In the genomic region with DNA sequence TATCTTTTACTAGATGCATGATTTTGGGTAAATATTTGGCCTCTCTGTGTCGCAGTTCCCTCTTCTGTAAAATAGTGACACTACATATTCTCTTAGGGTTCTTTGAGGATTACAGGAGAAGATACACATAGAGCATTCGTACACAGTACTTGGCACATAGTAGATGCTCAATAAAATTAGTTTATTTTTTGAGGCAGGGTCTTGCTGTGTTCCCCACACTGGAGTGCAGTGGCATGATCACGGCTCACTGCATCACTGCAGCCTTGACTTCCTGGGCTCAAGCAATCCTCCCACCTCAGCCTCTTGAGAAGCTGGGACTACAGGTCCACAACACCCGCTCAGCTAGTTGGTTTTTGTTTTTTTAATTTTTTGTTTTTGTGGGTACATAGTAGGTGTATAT, we compare ENCODE assay signal across 13 cellular contexts. TPM values are rescaled to one million over a fixed set of nuclear protein-coding genes. Genes with fewer than 3 reads are reported as not detected.
DNase-seq lines count a peak whose midpoint lies in the region; ATAC-seq, FAIRE-seq and TF ChIP-seq lines count a peak whose summit lies in the region.
"Had no signal": no experiment of that assay in that cellular context is flagged by ENCODE, and none has a peak within 500 bp of the region (broad histone marks: within the 10 kb centered on the region; RNA-seq: fewer than 3 reads in every experiment).

No MANE protein-coding gene starts in this region.

- peak; percentile 19 for FAIRE-seq in K562 (lab: Jason Lieb, UNC)
- FAIRE-seq: RCC 7860 had no signal

- POLR2A ChIA-PET in K562 (lab: Yijun Ruan, JAX): interaction anchor here (0.6 to 1.6 kb wide), 2 partner anchors 10 to 125 kb away, joined by 4 to 6 read pairs; no protein-coding TSS in a partner anchor

- TF ChIP-seq POLR2A in K562 (conservative IDR thresholded peaks at IDR 0.05): no peak

- H3K9ac ChIP-seq in Karpas-422 (ENCODE audit: low read length): 0 out of 2 replicates have a peak overlapping the region, but pooled peaks have one; percentile 82
- no peak overlapping the region for H3K9ac ChIP-seq in K562 (ENCODE audit: insufficient read depth in 1 of 2, low read depth in 2 of 2, low read length in 2 of 2)

- H3K4me3 ChIP-seq in Karpas-422 (ENCODE audit: low read length): peak overlapping the region; percentile 81; the same call in 1 of the 2 replicates
- no peak overlapping the region for H3K4me3 ChIP-seq in K562
- H3K4me3 ChIP-seq in osteoblast (ENCODE audit: insufficient read depth, low read length): no peak overlapping the region

- H4K20me1 ChIP-seq in Karpas-422 (ENCODE audit: insufficient read depth, low read depth, low read length) (no peaks in the 10 kb centered on the region), K562 (replicated peaks; ENCODE audit: control insufficient read depth, insufficient read depth, low read length) (no peaks in the 10 kb centered on the region), osteoblast (ENCODE audit: insufficient read depth, low read length) (no peaks in the 10 kb centered on the region)

- H3K27me3 ChIP-seq in Karpas-422 (ENCODE audit: low read length) (no peaks in the 10 kb centered on the region), K562 (ENCODE audit: control insufficient read depth in 2 of 2, insufficient read depth in 2 of 2, low read length in 2 of 2) (no peaks in the 10 kb centered on the region), osteoblast (ENCODE audit: insufficient read depth, low read length) (no peaks in the 10 kb centered on the region)
- H3K27me3 ChIP-seq: upper lobe of left lung had no signal

- H3K79me2 ChIP-seq in Karpas-422 (ENCODE audit: low read length): peaks cover 57% of the 10 kb centered on the region
- H3K79me2 ChIP-seq in K562 (ENCODE audit: control insufficient read depth, insufficient read depth, low read length): peaks cover 39% of the 10 kb centered on the region
- H3K79me2 ChIP-seq in osteoblast (ENCODE audit: insufficient read depth, low read length): peaks cover 2% of the 10 kb centered on the region

- H3K9me1 ChIP-seq in K562 (ENCODE audit: control insufficient read depth, insufficient read depth, low read length): no peaks in the 10 kb centered on the region

- H3K4me1 ChIP-seq in Karpas-422 (ENCODE audit: low read length) (peaks cover 45% of the 10 kb centered on the region), K562 (replicated peaks in 1 of 2; ENCODE audit: control insufficient read depth in 2 of 2, insufficient read depth in 2 of 2, low read length in 2 of 2) (peaks cover 0 to 8% of the 10 kb centered on the region in 2 experiments; a peak in 3 of 5 replicates), osteoblast (ENCODE audit: insufficient read depth, low read length) (peaks cover 25% of the 10 kb centered on the region)

- no peak overlapping the region for H3K27ac ChIP-seq in Karpas-422 (ENCODE audit: low read length)
- H3K27ac ChIP-seq in K562 (ENCODE audit: extremely low read depth, low read depth, low read length): no peak overlapping the region
- no peak overlapping the region for H3K27ac ChIP-seq in osteoblast (ENCODE audit: low read depth, low read length)

- in situ Hi-C loops in K562 (cut with MboI): loop anchor here (10.0 kb wide), 2 partner anchors 207 to 277 kb away; a partner anchor contains a TSS

- CTCF ChIA-PET in K562 (lab: Yijun Ruan, JAX; ENCODE audit: low intra/inter-chr PET ratio): no interaction called here

- H3K4me2 ChIP-seq in Karpas-422 (ENCODE audit: low read depth, low read length, poor library complexity, severe bottlenecking) (peak overlapping the region; percentile 72), K562 (ENCODE audit: insufficient read depth, low read length) (no peak overlapping the region), osteoblast (ENCODE audit: insufficient read depth, low read length) (peak overlapping the region; percentile 0)

- ATAC-seq in K562 (no peak), GM19395 (IDR thresholded peaks at IDR 0.05; ENCODE audit: unreplicated experiment) (no peak)

- peak; percentile 7 for DNase-seq in activated CD8-positive, alpha-beta memory T cell treated with anti-CD3 and anti-CD28 coated beads, Interleukin-2, amount 50 U/mL, for 48 hours
- DNase-seq in activated CD8-positive, alpha-beta memory T cell treated with anti-CD3 and anti-CD28 coated beads, Interleukin-2, amount 50 U/mL, for 4 hours: no peak
- DNase-seq in Karpas-422 (no peak), K562 (ENCODE audit: extremely low read depth in 1 of 4, low spot score in 3 of 4) (no peak), osteoblast (ENCODE audit: insufficient read length, low spot score, missing footprints) (no peak), RPMI8226 (no peak), Ammon's horn (ENCODE audit: low spot score) (no peak)
- DNase-seq: cortex of kidney, islet precursor cell, NCI-H2227 treated with DMSO at 0.1 percent for 48 hours, upper lobe of left lung had no signal

- BruUV-seq in K562 (replicated peaks; lab: Mats Ljungman, UMichigan): TSS peak; percentile 49

- TF ChIP-seq CTCF in K562 (IDR thresholded peaks at IDR 0.05 in 2 of 3, conservative IDR thresholded peaks at IDR 0.05 in 1 of 3; ENCODE audit: insufficient read depth in 2 of 3, low read depth in 1 of 3, low read length in 3 of 3): no peak
- TF ChIP-seq CTCF in osteoblast (IDR thresholded peaks at IDR 0.05; ENCODE audit: extremely low read depth, low read depth, low read length): no peak

- TF ChIP-seq EP300 in K562 (IDR thresholded peaks at IDR 0.05; ENCODE audit: low read length): no peak

- no peak for TF ChIP-seq RAD21 in K562 (CRISPR knock-in tag; conservative IDR thresholded peaks at IDR 0.05 in 1 of 2, IDR thresholded peaks at IDR 0.05 in 1 of 2)

- intact Hi-C loops in K562 (cut with micrococcal nuclease): loop anchor here (2.0 to 5.0 kb wide), 5 partner anchors 21 to 367 kb away; a partner anchor contains a TSS

- 90% methylated on average over 4 of the region's 4 CpGs for WGBS in K562 (ENCODE audit: insufficient coverage, low coverage, missing lambda C conversion rate)

- H3K36me3 ChIP-seq in Karpas-422 (ENCODE audit: insufficient read depth, low read length): peaks cover 8% of the 10 kb centered on the region; the same call in 1 of the 2 replicates
- peaks cover 13% of the 10 kb centered on the region; the same call in 2 of the 3 replicates for H3K36me3 ChIP-seq in K562 (ENCODE audit: control insufficient read depth, insufficient read depth, low read length)
- H3K36me3 ChIP-seq in osteoblast (ENCODE audit: insufficient read depth, low read length): no peaks in the 10 kb centered on the region
- H3K36me3 ChIP-seq: upper lobe of left lung had no signal

- H3K9me3 ChIP-seq in Karpas-422 (ENCODE audit: low read length): no peaks in the 10 kb centered on the region
- H3K9me3 ChIP-seq in K562 (replicated peaks; ENCODE audit: control insufficient read depth, insufficient read depth, low read depth, low read length): no peaks in the 10 kb centered on the region
- H3K9me3 ChIP-seq in osteoblast (ENCODE audit: low read depth, low read length): no peaks in the 10 kb centered on the region
- H3K9me3 ChIP-seq: upper lobe of left lung had no signal

- H2AFZ ChIP-seq in Karpas-422 (ENCODE audit: low read length) (no peak overlapping the region), K562 (ENCODE audit: low read depth, low read length) (no peak overlapping the region), osteoblast (ENCODE audit: low read length) (no peak overlapping the region)

- H3K9me2 ChIP-seq in Karpas-422 (replicated peaks; ENCODE audit: insufficient read depth, low read length): no peaks in the 10 kb centered on the region

RNA-seq across cellular contexts. Expression of a gene that starts 1.6 kb away (rescaled TPM):
- 10.2 and 35.3 TPM in 2 replicates for total RNA-seq in Karpas-422 (2014; rRNA removed; shearing (Covaris generic); ENCODE audit: low replicate concordance)
- total RNA-seq in K562 (2011; cell fraction: chromatin; rRNA removed; ENCODE audit: low replicate concordance): 53.4 and 125 TPM in 2 replicates
- 19.5 and 28.4 TPM in 2 replicates for total RNA-seq in K562 (2011; cell fraction: nucleolus; rRNA removed)
- total RNA-seq in K562 (2011; cell fraction: nucleoplasm; rRNA removed): 44.9 and 60.8 TPM in 2 replicates
- 2.3 and 4.0 TPM in 2 replicates for total RNA-seq in K562 (2014; rRNA removed)
- total RNA-seq in K562 (2014; rRNA removed; fragmentation: Illumina TruSeq; extraction: Trizol): 9.7 and 11.4 TPM in 2 replicates
- total RNA-seq in K562 (2015; rRNA removed; fragmentation: Illumina TruSeq; extraction: Trizol): 6.2 and 7.0 TPM in 2 replicates
- 6.9 and 9.4 TPM in 2 replicates for total RNA-seq in K562 (2021)
- polyA plus RNA-seq in K562 (2011; rRNA removed): 12.4 and 15.0 TPM in 2 replicates
- 2.5 and 7.2 TPM in 2 replicates for polyA plus RNA-seq in K562 (2011; cell fraction: cytosol; rRNA removed)
- polyA plus RNA-seq in K562 (2011; cell fraction: nucleus; rRNA removed): 11.3 and 18.1 TPM in 2 replicates
- polyA plus RNA-seq in K562 (2012): 2.0 and 2.8 TPM in 2 replicates
- 3.1 and 4.1 TPM in 2 replicates for polyA plus RNA-seq in K562 (2014; fragmentation: Illumina TruSeq; extraction: Trizol)
- polyA plus RNA-seq in K562 (2014; fragmentation: Nextera tagmentation; extraction: Ambion mirVana): under 1 TPM; 0.70 to 0.84 TPM
- polyA plus RNA-seq in K562 (2014; rRNA removed): 4.2 TPM in 2 replicates
- 26.3 and 39.0 TPM in 2 replicates for polyA minus RNA-seq in K562 (2011; rRNA and poly(A)+ RNA removed)
- polyA minus RNA-seq in K562 (2011; cell fraction: cytosol; rRNA and poly(A)+ RNA removed): 13.0 and 19.6 TPM in 2 replicates
- 10.5 and 21.5 TPM in 2 replicates for polyA minus RNA-seq in K562 (2011; cell fraction: nucleus; rRNA and poly(A)+ RNA removed)
- total RNA-seq in osteoblast: 11.2 and 15.0 TPM in 2 replicates

RNA-seq across cellular contexts. Expression of a gene that starts 47.9 kb away (rescaled TPM):
- 17.7 and 40.5 TPM in 2 replicates for total RNA-seq in Karpas-422 (2014; rRNA removed; shearing (Covaris generic); ENCODE audit: low replicate concordance)
- 6.8 and 18.2 TPM in 2 replicates for total RNA-seq in K562 (2011; cell fraction: chromatin; rRNA removed; ENCODE audit: low replicate concordance)
- total RNA-seq in K562 (2011; cell fraction: nucleolus; rRNA removed): 5.5 and 5.7 TPM in 2 replicates
- total RNA-seq in K562 (2011; cell fraction: nucleoplasm; rRNA removed): 11.7 and 18.9 TPM in 2 replicates
- total RNA-seq in K562 (2014; rRNA removed) (18.8 and 23.1 TPM in 2 replicates), K562 (2014; rRNA removed; fragmentation: Illumina TruSeq; extraction: Trizol) (41.0 and 48.5 TPM in 2 replicates), K562 (2015; rRNA removed; fragmentation: Illumina TruSeq; extraction: Trizol) (33.7 and 36.5 TPM in 2 replicates), K562 (2021) (41.5 and 44.8 TPM in 2 replicates), osteoblast (36.5 and 40.9 TPM in 2 replicates)
- polyA plus RNA-seq in K562 (2011; rRNA removed) (27.4 and 44.8 TPM in 2 replicates), K562 (2014; fragmentation: Illumina TruSeq; extraction: Trizol) (36.0 and 40.9 TPM in 2 replicates), K562 (2014; fragmentation: Nextera tagmentation; extraction: Ambion mirVana) (10 to 100 TPM; 35.0 to 38.3 TPM), K562 (2014; rRNA removed) (25.4 and 30.0 TPM in 2 replicates)
- 10.1 and 24.5 TPM in 2 replicates for polyA plus RNA-seq in K562 (2011; cell fraction: cytosol; rRNA removed)
- polyA plus RNA-seq in K562 (2011; cell fraction: nucleus; rRNA removed): 5.7 and 10.9 TPM in 2 replicates
- polyA plus RNA-seq in K562 (2012): 26.5 and 30.6 TPM in 2 replicates
- 37.4 and 46.7 TPM in 2 replicates for polyA minus RNA-seq in K562 (2011; rRNA and poly(A)+ RNA removed)
- polyA minus RNA-seq in K562 (2011; cell fraction: cytosol; rRNA and poly(A)+ RNA removed): 16.5 and 21.3 TPM in 2 replicates
- 3.4 and 8.1 TPM in 2 replicates for polyA minus RNA-seq in K562 (2011; cell fraction: nucleus; rRNA and poly(A)+ RNA removed)

RNA-seq across cellular contexts. Expression of a gene that starts 58.6 kb away (rescaled TPM):
- 22.4 and 22.6 TPM in 2 replicates for total RNA-seq in Karpas-422 (2014; rRNA removed; shearing (Covaris generic); ENCODE audit: low replicate concordance)
- 14.7 and 22.7 TPM in 2 replicates for total RNA-seq in K562 (2011; cell fraction: chromatin; rRNA removed; ENCODE audit: low replicate concordance)
- 18.2 and 21.8 TPM in 2 replicates for total RNA-seq in K562 (2011; cell fraction: nucleolus; rRNA removed)
- 18.0 and 21.3 TPM in 2 replicates for total RNA-seq in K562 (2011; cell fraction: nucleoplasm; rRNA removed)
- total RNA-seq in K562 (2014; rRNA removed): 38.3 and 52.9 TPM in 2 replicates
- 46.6 and 50.3 TPM in 2 replicates for total RNA-seq in K562 (2014; rRNA removed; fragmentation: Illumina TruSeq; extraction: Trizol)
- total RNA-seq in K562 (2015; rRNA removed; fragmentation: Illumina TruSeq; extraction: Trizol): 47.5 and 49.4 TPM in 2 replicates
- total RNA-seq in K562 (2021): 47.4 and 51.5 TPM in 2 replicates
- polyA plus RNA-seq in K562 (2011; rRNA removed): 68.2 and 68.4 TPM in 2 replicates
- 58.3 and 66.8 TPM in 2 replicates for polyA plus RNA-seq in K562 (2011; cell fraction: cytosol; rRNA removed)
- polyA plus RNA-seq in K562 (2011; cell fraction: nucleus; rRNA removed): 39.3 and 47.1 TPM in 2 replicates
- polyA plus RNA-seq in K562 (2012): 40.4 and 73.3 TPM in 2 replicates
- polyA plus RNA-seq in K562 (2014; fragmentation: Illumina TruSeq; extraction: Trizol): 52.7 and 59.3 TPM in 2 replicates
- polyA plus RNA-seq in K562 (2014; fragmentation: Nextera tagmentation; extraction: Ambion mirVana): 100 to 1,000 TPM in 1 of 2 experiments, 10 to 100 TPM in 1; 81.5 to 113 TPM
- polyA plus RNA-seq in K562 (2014; rRNA removed): 52.8 and 54.2 TPM in 2 replicates
- polyA minus RNA-seq in K562 (2011; rRNA and poly(A)+ RNA removed): 40.8 and 47.8 TPM in 2 replicates
- polyA minus RNA-seq in K562 (2011; cell fraction: cytosol; rRNA and poly(A)+ RNA removed): 17.8 and 19.6 TPM in 2 replicates
- polyA minus RNA-seq in K562 (2011; cell fraction: nucleus; rRNA and poly(A)+ RNA removed): 6.1 and 10.8 TPM in 2 replicates
- total RNA-seq in osteoblast: 28.6 and 30.6 TPM in 2 replicates
